ENCODE assay signal across 16 cellular contexts in genomic region chr11:75425422-75425821, GRCh38. TPM values are rescaled to one million over a fixed set of nuclear protein-coding genes. Genes with fewer than 3 reads are reported as not detected.
DNase-seq lines count a peak whose midpoint lies in the region; FAIRE-seq and TF ChIP-seq lines count a peak whose summit lies in the region.
"Had no signal": no experiment of that assay in that cellular context is flagged by ENCODE, and none has a peak within 500 bp of the region (broad histone marks: within the 10 kb centered on the region; RNA-seq: fewer than 3 reads in every experiment).

No MANE protein-coding gene starts in this region.

- no peak overlapping the region; the same call in 1 of the 2 replicates for H2BK12ac ChIP-seq in H1 (ENCODE audit: low read depth, low read length)
- no peak overlapping the region for H2BK12ac ChIP-seq in trophoblast cell (ENCODE audit: low read length)

- H3K4me3 ChIP-seq in H1 (ENCODE audit: extremely low read depth in 1 of 4, insufficient read depth in 2 of 4, low read depth in 3 of 4, low read length in 4 of 4) (peak overlapping the region; percentile 4 to 49 (median 25); a peak in 6 of 8 replicates), trophoblast cell (ENCODE audit: low read depth, low read length) (peak overlapping the region; percentile 28), lower leg skin (ENCODE audit: low read depth, poor library complexity, severe bottlenecking) (no peak overlapping the region), left ventricle myocardium inferior (no peak overlapping the region)
- H3K4me3 ChIP-seq: SJSA1, tibial nerve had no signal

- H2AFZ ChIP-seq in H1 (ENCODE audit: low read length) (no peak overlapping the region), trophoblast cell (ENCODE audit: insufficient read depth, low read length, poor library complexity) (no peak overlapping the region)

- TF ChIP-seq RAD21 in H1 (IDR thresholded peaks at IDR 0.05 in 1 of 2, conservative IDR thresholded peaks at IDR 0.05 in 1 of 2; ENCODE audit: low read depth in 2 of 2, low read length in 2 of 2) = peak; percentile 45 to 59

- H4K8ac ChIP-seq in H1 (ENCODE audit: extremely low read depth, insufficient read depth, low read length) (no peak overlapping the region; the same call in 1 of the 2 replicates), trophoblast cell (ENCODE audit: low read depth, low read length) (no peak overlapping the region)

- peaks cover 1 to 2% of the 10 kb centered on the region in 2 experiments for H4K20me1 ChIP-seq in H1 (replicated peaks in 1 of 2; ENCODE audit: control insufficient read depth in 1 of 2, insufficient read depth in 2 of 2, low read length in 2 of 2)

- 42% methylated on average over 21 of the region's 29 CpGs; no CpG with 5 or more reads in 1 of the 2 experiments for WGBS in H1 (ENCODE audit: extremely low coverage in 1 of 2, insufficient coverage in 1 of 2, insufficient read length in 1 of 2, insufficient replicate concordance in 2 of 2, low coverage in 1 of 2, low lambda C conversion rate in 2 of 2, missing lambda C conversion rate in 1 of 2), 2 experiments
- WGBS in trophoblast cell (ENCODE audit: extremely low coverage, insufficient coverage, insufficient read length) = no CpG with 5 or more reads among the region's 29 CpGs
- 66 to 76% methylated on average over 19 to 29 of the region's 29 CpGs for WGBS in lower leg skin, 2 donors

- H3K4ac ChIP-seq in H1 (replicated peaks; ENCODE audit: insufficient read length, low read depth, low read length) = no peak overlapping the region
- no peak overlapping the region for H3K4ac ChIP-seq in trophoblast cell (ENCODE audit: low read depth, low read length)

- POLR2A ChIA-PET in H1 (lab: Charles Lee; ENCODE audit: partially characterized antibody) = interaction anchor here (0.7 to 27.9 kb wide), 10 partner anchors 9 to 145 kb away, joined by 3 to 570 read pairs (median 4); partner anchors contain the start of gene RPS3

- H3K79me2 ChIP-seq in H1 (ENCODE audit: control insufficient read depth in 1 of 2, insufficient read depth in 2 of 2, low read length in 2 of 2) (no peaks in the 10 kb centered on the region), trophoblast cell (ENCODE audit: control insufficient read depth, insufficient read depth, low read length, poor library complexity) (no peaks in the 10 kb centered on the region)

- H3K9ac ChIP-seq in H1 (replicated peaks in 1 of 4; ENCODE audit: extremely low read depth in 1 of 4, low read depth in 3 of 4, low read length in 3 of 4) = no peak overlapping the region
- no peak overlapping the region for H3K9ac ChIP-seq in trophoblast cell (ENCODE audit: low read length)

- TF ChIP-seq EP300 in H1 (IDR thresholded peaks at IDR 0.05; ENCODE audit: borderline replicate concordance in 1 of 2, low read depth in 2 of 2, low read length in 2 of 2) = no peak

- H3K4me2 ChIP-seq in H1 (ENCODE audit: insufficient read depth in 1 of 2, low read depth in 2 of 2, low read length in 2 of 2) (peak overlapping the region; percentile 62 to 65), trophoblast cell (ENCODE audit: low read length) (peak overlapping the region; percentile 33)

- H3K4me1 ChIP-seq in H1 (replicated peaks in 1 of 4; ENCODE audit: control insufficient read depth in 3 of 4, insufficient read depth in 4 of 4, low read length in 3 of 4) (peaks cover 0 to 10% (median 5%) of the 10 kb centered on the region in 4 experiments; a peak in 4 of 7 replicates), trophoblast cell (ENCODE audit: control insufficient read depth in 1 of 2, insufficient read depth in 2 of 2, low read length in 2 of 2) (peaks cover 9 to 13% of the 10 kb centered on the region in 2 experiments), left ventricle myocardium inferior (peaks cover 39% of the 10 kb centered on the region)

- no peak overlapping the region for H3K23ac ChIP-seq in H1 (ENCODE audit: insufficient read length)
- no peak overlapping the region for H3K23ac ChIP-seq in trophoblast cell (ENCODE audit: low read length)

- peaks cover 9 to 19% of the 10 kb centered on the region in 2 experiments; a peak in 3 of 4 replicates for H3K9me3 ChIP-seq in H1 (ENCODE audit: insufficient read depth in 2 of 2, low read depth in 1 of 2, low read length in 1 of 2)
- H3K9me3 ChIP-seq in trophoblast cell (ENCODE audit: insufficient read depth, low read depth, low read length) = peaks cover 19% of the 10 kb centered on the region
- H3K9me3 ChIP-seq in left ventricle myocardium inferior (replicated peaks) = peaks cover 5% of the 10 kb centered on the region

- peak; percentile 24; the same call in 1 of the 2 replicates for TF ChIP-seq CTCF in LNCAP (IDR thresholded peaks at IDR 0.05)
- TF ChIP-seq CTCF in H1 (IDR thresholded peaks at IDR 0.05; ENCODE audit: control extremely low read depth in 1 of 3, insufficient read depth in 1 of 3, low read depth in 1 of 3, low read length in 3 of 3) = peak; percentile 74 to 88 (median 87)
- TF ChIP-seq CTCF in lower leg skin (IDR thresholded peaks at IDR 0.05) = no peak
- TF ChIP-seq CTCF in left ventricle myocardium inferior (IDR thresholded peaks at IDR 0.05; ENCODE audit: borderline replicate concordance) = no peak

- H2BK120ac ChIP-seq in H1 (replicated peaks; ENCODE audit: low read depth, low read length) (no peak overlapping the region), trophoblast cell (ENCODE audit: insufficient read depth, low read length, poor library complexity) (no peak overlapping the region)

- H3K14ac ChIP-seq in H1 (ENCODE audit: insufficient read length) = no peak overlapping the region
- no peak overlapping the region for H3K14ac ChIP-seq in trophoblast cell (ENCODE audit: low read length)

- H2BK5ac ChIP-seq in H1 (ENCODE audit: low read depth, low read length) (no peak overlapping the region), trophoblast cell (ENCODE audit: low read depth, low read length, poor library complexity) (no peak overlapping the region)

- H3K79me1 ChIP-seq in H1 (ENCODE audit: low read depth, low read length) (no peaks in the 10 kb centered on the region), trophoblast cell (ENCODE audit: low read length) (no peaks in the 10 kb centered on the region)

- H4K5ac ChIP-seq in H1 (ENCODE audit: insufficient read length, low read depth, low read length) = no peak overlapping the region

- FAIRE-seq in H1 (lab: Jason Lieb, UNC) = no peak
- FAIRE-seq: colon, H54 had no signal

- H3K18ac ChIP-seq in H1 (ENCODE audit: extremely low read depth, low read length) = no peak overlapping the region
- no peak overlapping the region for H3K18ac ChIP-seq in trophoblast cell (ENCODE audit: low read length)

- H4K91ac ChIP-seq in H1 (replicated peaks; ENCODE audit: insufficient read length, low read length) = no peak overlapping the region
- H4K91ac ChIP-seq in trophoblast cell (ENCODE audit: low read depth, low read length) = no peak overlapping the region

- H3K36me3 ChIP-seq in H1 (ENCODE audit: control insufficient read depth in 2 of 4, insufficient read depth in 4 of 4, low read length in 3 of 4) = peaks cover 0 to 17% (median 3%) of the 10 kb centered on the region in 4 experiments; a peak in 4 of 8 replicates
- peaks cover 17 to 18% of the 10 kb centered on the region in 2 experiments for H3K36me3 ChIP-seq in trophoblast cell (ENCODE audit: control insufficient read depth in 1 of 2, insufficient read depth in 2 of 2, low read length in 2 of 2)
- H3K36me3 ChIP-seq in left ventricle myocardium inferior = peaks cover 18% of the 10 kb centered on the region
- H3K36me3 ChIP-seq: SJSA1 had no signal

- TF ChIP-seq POLR2A in H1 (IDR thresholded peaks at IDR 0.05; ENCODE audit: control extremely low read depth in 1 of 2, low read depth in 2 of 2, low read length in 2 of 2) (no peak), lower leg skin (IDR thresholded peaks at IDR 0.05) (no peak)

- no peak overlapping the region for H2BK15ac ChIP-seq in H1 (ENCODE audit: low read length)

- H3K23me2 ChIP-seq in H1 (ENCODE audit: low read depth, low read length) = peaks cover 2% of the 10 kb centered on the region; the same call in 1 of the 2 replicates

- H2AK5ac ChIP-seq in H1 (ENCODE audit: low read depth, low read length) (no peak overlapping the region), trophoblast cell (ENCODE audit: low read length) (no peak overlapping the region)

- H3K27ac ChIP-seq in H1 (ENCODE audit: low read depth, low read length) (no peak overlapping the region), trophoblast cell (ENCODE audit: low read depth, low read length) (no peak overlapping the region), left ventricle myocardium inferior (replicated peaks) (no peak overlapping the region)
- H3K27ac ChIP-seq: SJSA1, tibial nerve had no signal

- H3K27me3 ChIP-seq in H1 (replicated peaks in 1 of 4; ENCODE audit: control insufficient read depth in 3 of 4, extremely low read depth in 1 of 4, insufficient read depth in 3 of 4, low read length in 3 of 4) (peaks cover 27 to 37% (median 31%) of the 10 kb centered on the region in 4 experiments), trophoblast cell (ENCODE audit: insufficient read depth, low read length) (peaks cover 21% of the 10 kb centered on the region), left ventricle myocardium inferior (ENCODE audit: low read depth) (peaks cover 12% of the 10 kb centered on the region)

- no peak overlapping the region for H3K56ac ChIP-seq in H1 (replicated peaks; ENCODE audit: insufficient read length, low read depth, low read length)

- intact Hi-C loops in lower leg skin (cut with DNase I; ENCODE audit: low total_unique reads) (no loop called here), left ventricle myocardium inferior (cut with micrococcal nuclease) (no loop called here)

- DNase-seq in ELR (ENCODE audit: low read depth) = peak; percentile 21
- peak in 1 of 2 experiments; percentile 85 for DNase-seq in H1 (ENCODE audit: low read depth in 1 of 2, low spot score in 2 of 2)
- DNase-seq in trophoblast cell = peak in 1 of 2 donors; percentile 43
- no peak for DNase-seq in GF-D8 (lab: John Stamatoyannopoulos, UW)
- DNase-seq in lower leg skin (ENCODE audit: low spot score in 2 of 2) = no peak
- DNase-seq in NCI-H2227 (lab: John Stamatoyannopoulos, UW; ENCODE audit: unreplicated experiment) = no peak
- DNase-seq in left ventricle myocardium inferior = no peak
- DNase-seq: activated CD4-positive, alpha-beta T cell treated with anti-CD3 and anti-CD28 coated beads for 48 hours; Kasumi-1; NCI-H446; right cardiac atrium had no signal

- H2BK20ac ChIP-seq in H1 (ENCODE audit: low read length) = no peak overlapping the region

- H4K12ac ChIP-seq in trophoblast cell (ENCODE audit: low read depth, low read length) = no peak overlapping the region

- CTCF ChIA-PET in H1 (lab: Charles Lee; ENCODE audit: partially characterized antibody) = interaction anchor here (0.6 to 18.5 kb wide), 36 partner anchors 9 to 271 kb away, joined by 3 to 201 read pairs (median 4); partner anchors contain the start of gene RPS3

RNA-seq across cellular contexts. Expression of gene KLHL35, which starts 7.6 kb away (rescaled TPM):
- total RNA-seq in H1 (2021; fragmentation: NEBNext Ultra II Directional; extraction: Animal tissue kit (Norgen Biotek cat#: 25700)) = 0.35 and 0.40 TPM in 2 replicates
- polyA plus RNA-seq in H1 (2011; rRNA removed) = 0.41 and 0.64 TPM in 2 replicates
- 0.50 TPM for polyA plus RNA-seq in H1 (2011; cell fraction: cytosol; rRNA removed)
- 0.40 TPM for polyA plus RNA-seq in H1 (2011; cell fraction: nucleus; rRNA removed)
- polyA plus RNA-seq in H1 (2012, experiment 1 of 2) = 0.24 to 0.70 TPM (median 0.66 TPM) in 3 of 4 replicates, not detected in the other
- 0.24 TPM for polyA plus RNA-seq in H1 (2012, experiment 2 of 2)
- polyA plus RNA-seq in H1 (2013, experiment 1 of 2) = 0.32 TPM
- polyA plus RNA-seq in H1 (2013, experiment 2 of 2) = 0.31 TPM
- polyA minus RNA-seq in H1 (2011; rRNA and poly(A)+ RNA removed) = 0.10 TPM in 1 of 2 replicates, not detected in the other
- polyA minus RNA-seq in H1 (2011; cell fraction: cytosol; rRNA and poly(A)+ RNA removed) = 1.0 TPM
- not detected for polyA minus RNA-seq in H1 (2011; cell fraction: nucleus; rRNA and poly(A)+ RNA removed)
- polyA plus RNA-seq in trophoblast cell (2013) = 0.08 and 0.10 TPM in 2 replicates
- total RNA-seq in lower leg skin (1 to 10 TPM in 3 of 4 donors, not detected in 1; 1.0 to 4.3 (median 3.8) TPM), left ventricle myocardium inferior (0.74 TPM)

RNA-seq across cellular contexts. Expression of gene RPS3, which starts 26.1 kb away (rescaled TPM):
- total RNA-seq in H1 (2021; fragmentation: NEBNext Ultra II Directional; extraction: Animal tissue kit (Norgen Biotek cat#: 25700)) = 3,813 and 3,882 TPM in 2 replicates
- 4,194 and 5,088 TPM in 2 replicates for polyA plus RNA-seq in H1 (2011; rRNA removed)
- 5,780 TPM for polyA plus RNA-seq in H1 (2011; cell fraction: cytosol; rRNA removed)
- polyA plus RNA-seq in H1 (2011; cell fraction: nucleus; rRNA removed) = 3,386 TPM
- 4,233 to 5,711 TPM (median 5,025 TPM) in 4 replicates for polyA plus RNA-seq in H1 (2012, experiment 1 of 2)
- polyA plus RNA-seq in H1 (2012, experiment 2 of 2) = 24,266 TPM
- 5,747 TPM for polyA plus RNA-seq in H1 (2013, experiment 1 of 2)
- polyA plus RNA-seq in H1 (2013, experiment 2 of 2) = 5,667 TPM
- polyA minus RNA-seq in H1 (2011; rRNA and poly(A)+ RNA removed) = 985 and 1,133 TPM in 2 replicates
- 694 TPM for polyA minus RNA-seq in H1 (2011; cell fraction: cytosol; rRNA and poly(A)+ RNA removed)
- polyA minus RNA-seq in H1 (2011; cell fraction: nucleus; rRNA and poly(A)+ RNA removed) = 657 TPM
- 4,211 and 4,337 TPM in 2 replicates for polyA plus RNA-seq in trophoblast cell (2013)
- total RNA-seq in lower leg skin (1,000 to 10,000 TPM; 1,197 to 2,282 (median 2,051) TPM), left ventricle myocardium inferior (864 TPM)

Comparison
In these comparisons a context has a peak if more than half of its experiments do, and no peak if none do; other contexts are left out.
1. CTCF ChIP-seq: peak in LNCAP (single experiment) and H1 (3 of 3); none in lower leg skin (0 of 3) and left ventricle myocardium inferior (single experiment).
2. H3K4me3 ChIP-seq: peak in H1 (4 of 4) and trophoblast cell (single experiment); none in lower leg skin (single experiment) and left ventricle myocardium inferior (single experiment).